ENCODE assay signal across 8 cellular contexts in genomic region chr11:68447015-68447801, GRCh38. TPM values are rescaled to one million over a fixed set of nuclear protein-coding genes. Genes with fewer than 3 reads are reported as not detected.
A peak's percentile ranks its signal among the peaks of the same experiment; 100 is the strongest.
DNase-seq lines count a peak whose midpoint lies in the region; ATAC-seq and TF ChIP-seq lines count a peak whose summit lies in the region.

No MANE protein-coding gene starts in this region.

- peak; percentile 95 for TF ChIP-seq CTCF in GM12865 (IDR thresholded peaks at IDR 0.05; ENCODE audit: insufficient read depth, low read depth, low read length, missing control alignments)
- peak; percentile 90 for TF ChIP-seq CTCF in RWPE2 (IDR thresholded peaks at IDR 0.05; ENCODE audit: poor library complexity, severe bottlenecking)
- peak; percentile 90 for TF ChIP-seq CTCF in foreskin keratinocyte (conservative IDR thresholded peaks at IDR 0.05)

- H3K27me3 ChIP-seq in RWPE2 (ENCODE audit: insufficient read depth, poor library complexity, severe bottlenecking): no peaks in the 10 kb centered on the region
- H3K27me3 ChIP-seq in foreskin keratinocyte: no peaks in the 10 kb centered on the region

- ATAC-seq in RWPE2 (ENCODE audit: low read depth) (peak; percentile 89), foreskin keratinocyte (peak; percentile 83), GM18520 (IDR thresholded peaks at IDR 0.05; ENCODE audit: unreplicated experiment) (no peak)

- H3K4me1 ChIP-seq in RWPE2 (ENCODE audit: insufficient read depth, poor library complexity, severe bottlenecking): no peaks in the 10 kb centered on the region
- no peaks in the 10 kb centered on the region for H3K4me1 ChIP-seq in foreskin keratinocyte

- H3K4me3 ChIP-seq in GM12865 (ENCODE audit: low read depth, low read length) (no peak overlapping the region), RWPE2 (ENCODE audit: severe bottlenecking) (no peak overlapping the region)

- H3K27ac ChIP-seq in RWPE2 (ENCODE audit: poor library complexity, severe bottlenecking) (no peak overlapping the region), foreskin keratinocyte (no peak overlapping the region)

- H3K9me3 ChIP-seq in RWPE2 (ENCODE audit: severe bottlenecking): no peaks in the 10 kb centered on the region

- DNase-seq in GM12865 (ENCODE audit: low read depth) (peak; percentile 84), HuH-7 (ENCODE audit: low spot score) (peak; percentile 100), RWPE2 (ENCODE audit: low spot score) (no peak), foreskin keratinocyte (no peak), occipital lobe (lab: John Stamatoyannopoulos, UW) (peak; percentile 55), superior temporal gyrus (ENCODE audit: extremely low spot score) (peak; percentile 82)
- DNase-seq in activated T-helper 9 cell treated with anti-CD3 and anti-CD28 coated beads, Interleukin-2, amount 50 U/mL, for 16 hours (ENCODE audit: low read depth): peak; percentile 61

- H3K36me3 ChIP-seq in RWPE2 (ENCODE audit: low read depth): peaks cover 13% of the 10 kb centered on the region

RNA-seq across cellular contexts. Expression of gene PPP6R3, which starts 13.3 kb away (rescaled TPM):
- 77.8 and 81.4 TPM in 2 replicates for total RNA-seq in foreskin keratinocyte
- 15.0 and 17.7 TPM in 2 replicates for polyA plus RNA-seq in foreskin keratinocyte
- total RNA-seq in occipital lobe: 152 TPM

Comparison
In these comparisons a context has a peak if more than half of its experiments do, and no peak if none do; other contexts are left out.
1. DNase-seq: peak in GM12865 (single experiment), HuH-7 (single experiment), activated T-helper 9 cell treated with anti-CD3 and anti-CD28 coated beads, Interleukin-2, amount 50 U/mL, for 16 hours (single experiment), occipital lobe (single experiment) and superior temporal gyrus (single experiment); none in RWPE2 (single experiment) and foreskin keratinocyte (0 of 2).
2. Peak in every context shown above with its lines, with median percentiles within 50 percentile points of each other: CTCF ChIP-seq.